Comparison of ENCODE assay signal across 15 cellular contexts in genomic region chr7:28688651-28689050, GRCh38.
DNase-seq lines count a peak whose midpoint lies in the region; ATAC-seq and TF ChIP-seq lines count a peak whose summit lies in the region.
"Had no signal": no experiment of that assay in that cellular context is flagged by ENCODE, and none has a peak within 500 bp of the region (broad histone marks: within the 10 kb centered on the region; RNA-seq: fewer than 3 reads in every experiment).

No MANE protein-coding gene starts in this region.

- DNase-seq in MG63 (peak; percentile 51), cardiac fibroblast (ENCODE audit: low read depth in 2 of 2) (peak; percentile 63 to 69), left ventricle myocardium superior (peak; percentile 48), substantia nigra (lab: John Stamatoyannopoulos, UW) (peak in 1 of 49 donors; percentile 3), A673 (ENCODE audit: low spot score) (no peak)
- DNase-seq: activated CD4-positive, alpha-beta memory T cell treated with anti-CD3 and anti-CD28 coated beads, Interleukin-2, amount 10 ng/mL, durations not matched to agents 7 days and 5 days; activated naive CD4-positive, alpha-beta T cell; effector memory CD4-positive, alpha-beta T cell; HCEC 1CT; NCI-H1694 treated with DMSO at 0.1 percent for 48 hours; stimulated activated CD4-positive, alpha-beta T cell treated with anti-CD3 and anti-CD28 coated beads, Interleukin-2, amount 100 ng/mL, for 24 hours had no signal

- intact Hi-C loops in left ventricle myocardium superior (cut with micrococcal nuclease) (no loop called here), A673 (cut with micrococcal nuclease; ENCODE audit: unreplicated experiment) (no loop called here)

- no TSS peak for BruUV-seq in A673 (replicated peaks; lab: Mats Ljungman, UMichigan)

- H3K36me3 ChIP-seq in MG63 (peaks cover 15% of the 10 kb centered on the region), A673 (ENCODE audit: insufficient read depth, low read length, poor library complexity, severe bottlenecking) (no peaks in the 10 kb centered on the region)

- TF ChIP-seq CTCF in cardiac fibroblast (IDR thresholded peaks at IDR 0.05; ENCODE audit: low read depth, low read length) (no peak), A673 (conservative IDR thresholded peaks at IDR 0.05; ENCODE audit: low read depth, low read length) (no peak)

- H3K4me1 ChIP-seq in A673 (ENCODE audit: insufficient read depth, low read length, poor library complexity, severe bottlenecking), result peaks cover 22% of the 10 kb centered on the region

- H3K27ac ChIP-seq in substantia nigra (ENCODE audit: low read depth, low read length, poor library complexity, severe bottlenecking) (peak overlapping the region; percentile 98), A673 (ENCODE audit: low read depth, low read length, poor library complexity, severe bottlenecking) (no peak overlapping the region)

- POLR2A ChIA-PET in A673 (lab: Charles Lee; ENCODE audit: low non-redundant PET), result no interaction called here

- H3K9me3 ChIP-seq in MG63 (no peaks in the 10 kb centered on the region), A673 (ENCODE audit: low read depth, low read length, poor library complexity, severe bottlenecking) (no peaks in the 10 kb centered on the region)

- H3K27me3 ChIP-seq in MG63 (no peaks in the 10 kb centered on the region), A673 (replicated peaks; ENCODE audit: insufficient read depth, low read depth, low read length, poor library complexity) (no peaks in the 10 kb centered on the region)

- CTCF ChIA-PET in A673 (lab: Charles Lee), result no interaction called here

- H3K4me3 ChIP-seq in MG63, result peak overlapping the region; percentile 52
- no peak overlapping the region for H3K4me3 ChIP-seq in cardiac fibroblast (replicated peaks in 1 of 2; ENCODE audit: low read depth in 2 of 2, low read length in 2 of 2)
- H3K4me3 ChIP-seq in A673 (ENCODE audit: low read depth, low read length, poor library complexity, severe bottlenecking), result no peak overlapping the region

- peak; percentile 58 for ATAC-seq in left ventricle myocardium superior
- ATAC-seq in GM21576 (IDR thresholded peaks at IDR 0.05; ENCODE audit: unreplicated experiment), result no peak
- no peak for ATAC-seq in GM19328 (IDR thresholded peaks at IDR 0.05; ENCODE audit: unreplicated experiment)
- ATAC-seq: HepG2; stimulated activated memory B cell treated with anti-CD40 and anti-IgM and Interleukin-4, amounts not matched to agents 10 μg/mL and 1 μg/mL and 100 μg/mL, for 72 hours had no signal
